Comparison of ENCODE assay signal across 2 cellular contexts in genomic region chr1:182301467-182302198, GRCh38.
TF ChIP-seq lines count a peak whose summit lies in the region.

No MANE protein-coding gene starts in this region.

TF ChIP-seq in K562, 482 proteins besides CTCF, POLR2A, EP300 and RAD21 (continued from another document and continues in another):
- TF ChIP-seq NBN (IDR thresholded peaks at IDR 0.05; ENCODE audit: low read depth), result peak; percentile 92
- TF ChIP-seq SMARCA4 (IDR thresholded peaks at IDR 0.05), result peak; percentile 82
- peak; percentile 68 for TF ChIP-seq MYC (IDR thresholded peaks at IDR 0.05; ENCODE audit: low read depth, low read length)
- no peak for TF ChIP-seq MYC (CRISPR knock-in tag; IDR thresholded peaks at IDR 0.05; ENCODE audit: borderline replicate concordance, low read depth)
- peak; percentile 20 for TF ChIP-seq WHSC1 (IDR thresholded peaks at IDR 0.05; ENCODE audit: low read length)
- peak; percentile 8; the same call in 1 of the 2 replicates for TF ChIP-seq TAF7 (tag; IDR thresholded peaks at IDR 0.05)
- peak; percentile 46; the same call in 1 of the 2 replicates for TF ChIP-seq GATAD2A (IDR thresholded peaks at IDR 0.05)
- TF ChIP-seq, protein P1, sequence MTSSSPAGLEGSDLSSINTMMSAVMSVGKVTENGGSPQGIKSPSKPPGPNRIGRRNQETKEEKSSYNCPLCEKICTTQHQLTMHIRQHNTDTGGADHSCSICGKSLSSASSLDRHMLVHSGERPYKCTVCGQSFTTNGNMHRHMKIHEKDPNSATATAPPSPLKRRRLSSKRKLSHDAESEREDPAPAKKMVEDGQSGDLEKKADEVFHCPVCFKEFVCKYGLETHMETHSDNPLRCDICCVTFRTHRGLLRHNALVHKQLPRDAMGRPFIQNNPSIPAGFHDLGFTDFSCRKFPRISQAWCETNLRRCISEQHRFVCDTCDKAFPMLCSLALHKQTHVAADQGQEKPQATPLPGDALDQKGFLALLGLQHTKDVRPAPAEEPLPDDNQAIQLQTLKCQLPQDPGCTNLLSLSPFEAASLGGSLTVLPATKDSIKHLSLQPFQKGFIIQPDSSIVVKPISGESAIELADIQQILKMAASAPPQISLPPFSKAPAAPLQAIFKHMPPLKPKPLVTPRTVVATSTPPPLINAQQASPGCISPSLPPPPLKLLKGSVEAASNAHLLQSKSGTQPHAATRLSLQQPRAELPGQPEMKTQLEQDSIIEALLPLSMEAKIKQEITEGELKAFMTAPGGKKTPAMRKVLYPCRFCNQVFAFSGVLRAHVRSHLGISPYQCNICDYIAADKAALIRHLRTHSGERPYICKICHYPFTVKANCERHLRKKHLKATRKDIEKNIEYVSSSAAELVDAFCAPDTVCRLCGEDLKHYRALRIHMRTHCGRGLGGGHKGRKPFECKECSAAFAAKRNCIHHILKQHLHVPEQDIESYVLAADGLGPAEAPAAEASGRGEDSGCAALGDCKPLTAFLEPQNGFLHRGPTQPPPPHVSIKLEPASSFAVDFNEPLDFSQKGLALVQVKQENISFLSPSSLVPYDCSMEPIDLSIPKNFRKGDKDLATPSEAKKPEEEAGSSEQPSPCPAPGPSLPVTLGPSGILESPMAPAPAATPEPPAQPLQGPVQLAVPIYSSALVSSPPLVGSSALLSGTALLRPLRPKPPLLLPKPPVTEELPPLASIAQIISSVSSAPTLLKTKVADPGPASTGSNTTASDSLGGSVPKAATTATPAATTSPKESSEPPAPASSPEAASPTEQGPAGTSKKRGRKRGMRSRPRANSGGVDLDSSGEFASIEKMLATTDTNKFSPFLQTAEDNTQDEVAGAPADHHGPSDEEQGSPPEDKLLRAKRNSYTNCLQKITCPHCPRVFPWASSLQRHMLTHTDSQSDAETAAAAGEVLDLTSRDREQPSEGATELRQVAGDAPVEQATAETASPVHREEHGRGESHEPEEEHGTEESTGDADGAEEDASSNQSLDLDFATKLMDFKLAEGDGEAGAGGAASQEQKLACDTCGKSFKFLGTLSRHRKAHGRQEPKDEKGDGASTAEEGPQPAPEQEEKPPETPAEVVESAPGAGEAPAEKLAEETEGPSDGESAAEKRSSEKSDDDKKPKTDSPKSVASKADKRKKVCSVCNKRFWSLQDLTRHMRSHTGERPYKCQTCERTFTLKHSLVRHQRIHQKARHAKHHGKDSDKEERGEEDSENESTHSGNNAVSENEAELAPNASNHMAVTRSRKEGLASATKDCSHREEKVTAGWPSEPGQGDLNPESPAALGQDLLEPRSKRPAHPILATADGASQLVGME (CRISPR knock-in tag; IDR thresholded peaks at IDR 0.05), result 0 out of 2 replicates have a peak, but pooled peaks have one; percentile 50
- peak; percentile 63 for TF ChIP-seq CXXC5 (CRISPR knock-in tag; IDR thresholded peaks at IDR 0.05)
- no peak for TF ChIP-seq ZBTB17 (CRISPR knock-in tag; IDR thresholded peaks at IDR 0.05)
- TF ChIP-seq BHLHE40 (IDR thresholded peaks at IDR 0.05; ENCODE audit: low read length), result peak; percentile 34; the same call in 1 of the 2 replicates
- TF ChIP-seq NR2C1 (IDR thresholded peaks at IDR 0.05), result no peak
- TF ChIP-seq NR2C1 (tag; IDR thresholded peaks at IDR 0.05), result peak; percentile 40; the same call in 1 of the 2 replicates
- no peak; the same call in 1 of the 2 replicates for TF ChIP-seq HLTF (IDR thresholded peaks at IDR 0.05)
- TF ChIP-seq HDAC1 (IDR thresholded peaks at IDR 0.05), result peak in 1 of 2 experiments; percentile 55; a peak in 1 of 4 replicates
- peak; percentile 53 for TF ChIP-seq NUFIP1 (IDR thresholded peaks at IDR 0.05; ENCODE audit: partially characterized antibody)
- peak; percentile 35; the same call in 1 of the 2 replicates for TF ChIP-seq TEAD4 (IDR thresholded peaks at IDR 0.05; ENCODE audit: low read length)
- no peak for TF ChIP-seq TEAD4 (CRISPR knock-in tag; IDR thresholded peaks at IDR 0.05; ENCODE audit: borderline replicate concordance)
- TF ChIP-seq, protein P2, sequence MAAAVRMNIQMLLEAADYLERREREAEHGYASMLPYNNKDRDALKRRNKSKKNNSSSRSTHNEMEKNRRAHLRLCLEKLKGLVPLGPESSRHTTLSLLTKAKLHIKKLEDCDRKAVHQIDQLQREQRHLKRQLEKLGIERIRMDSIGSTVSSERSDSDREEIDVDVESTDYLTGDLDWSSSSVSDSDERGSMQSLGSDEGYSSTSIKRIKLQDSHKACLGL (CRISPR knock-in tag; IDR thresholded peaks at IDR 0.05; ENCODE audit: borderline replicate concordance, poor library complexity, severe bottlenecking), result no peak
- TF ChIP-seq MED1 (CRISPR knock-in tag; IDR thresholded peaks at IDR 0.05; ENCODE audit: borderline replicate concordance), result no peak
- peak; percentile 66; the same call in 1 of the 2 replicates for TF ChIP-seq MEF2D (tag; conservative IDR thresholded peaks at IDR 0.05; ENCODE audit: low read depth)
- TF ChIP-seq JUN (IDR thresholded peaks at IDR 0.05; ENCODE audit: borderline replicate concordance, low read depth, low read length), result 0 out of 2 replicates have a peak, but pooled peaks have one; percentile 14
- no peak for TF ChIP-seq JUN (CRISPR knock-in tag; IDR thresholded peaks at IDR 0.05; ENCODE audit: borderline replicate concordance)

TF ChIP-seq in HepG2, 621 proteins besides CTCF, POLR2A, EP300 and RAD21 (continued from another document and continues in another):
- TF ChIP-seq FOXK2 (IDR thresholded peaks at IDR 0.05) (peak; percentile 75; the same call in 1 of the 2 replicates), ZNF180 (CRISPR knock-in tag; IDR thresholded peaks at IDR 0.05; ENCODE audit: borderline replicate concordance, low read depth) (no peak), ZNF775 (CRISPR knock-in tag; IDR thresholded peaks at IDR 0.05; ENCODE audit: borderline replicate concordance) (no peak), KDM5B (CRISPR knock-in tag; IDR thresholded peaks at IDR 0.05; ENCODE audit: borderline replicate concordance) (no peak), SIX4 (CRISPR knock-in tag; IDR thresholded peaks at IDR 0.05) (peak; percentile 66; the same call in 1 of the 2 replicates), TMF1 (CRISPR knock-in tag; IDR thresholded peaks at IDR 0.05; ENCODE audit: low read depth) (no peak), MYPOP (CRISPR knock-in tag; IDR thresholded peaks at IDR 0.05) (peak; percentile 48; the same call in 1 of the 2 replicates), RARA (CRISPR knock-in tag; IDR thresholded peaks at IDR 0.05) (peak; percentile 81), SKIL (CRISPR knock-in tag; IDR thresholded peaks at IDR 0.05; ENCODE audit: borderline replicate concordance) (0 out of 2 replicates have a peak, but pooled peaks have one; percentile 26), ZNF264 (CRISPR knock-in tag; IDR thresholded peaks at IDR 0.05) (peak; percentile 64; the same call in 1 of the 2 replicates), ZFP36L2 (CRISPR knock-in tag; IDR thresholded peaks at IDR 0.05) (no peak), ZNF136 (CRISPR knock-in tag; IDR thresholded peaks at IDR 0.05; ENCODE audit: low read depth) (no peak), PAWR (CRISPR knock-in tag; IDR thresholded peaks at IDR 0.05; ENCODE audit: borderline replicate concordance) (no peak), TAF15 (IDR thresholded peaks at IDR 0.05; ENCODE audit: low read depth, low read length, poor library complexity, severe bottlenecking) (no peak), ZNF335 (CRISPR knock-in tag; IDR thresholded peaks at IDR 0.05) (no peak), MAFF (IDR thresholded peaks at IDR 0.05; ENCODE audit: low read depth, low read length) (peak; percentile 52; the same call in 1 of the 2 replicates), HMG20B (CRISPR knock-in tag; conservative IDR thresholded peaks at IDR 0.05) (peak; percentile 78; the same call in 1 of the 2 replicates), ZBTB3 (CRISPR knock-in tag; IDR thresholded peaks at IDR 0.05; ENCODE audit: borderline replicate concordance, low read depth) (no peak), ZBTB33 (CRISPR knock-in tag; IDR thresholded peaks at IDR 0.05) (peak; percentile 37; the same call in 1 of the 2 replicates)
- TF ChIP-seq, protein P3, sequence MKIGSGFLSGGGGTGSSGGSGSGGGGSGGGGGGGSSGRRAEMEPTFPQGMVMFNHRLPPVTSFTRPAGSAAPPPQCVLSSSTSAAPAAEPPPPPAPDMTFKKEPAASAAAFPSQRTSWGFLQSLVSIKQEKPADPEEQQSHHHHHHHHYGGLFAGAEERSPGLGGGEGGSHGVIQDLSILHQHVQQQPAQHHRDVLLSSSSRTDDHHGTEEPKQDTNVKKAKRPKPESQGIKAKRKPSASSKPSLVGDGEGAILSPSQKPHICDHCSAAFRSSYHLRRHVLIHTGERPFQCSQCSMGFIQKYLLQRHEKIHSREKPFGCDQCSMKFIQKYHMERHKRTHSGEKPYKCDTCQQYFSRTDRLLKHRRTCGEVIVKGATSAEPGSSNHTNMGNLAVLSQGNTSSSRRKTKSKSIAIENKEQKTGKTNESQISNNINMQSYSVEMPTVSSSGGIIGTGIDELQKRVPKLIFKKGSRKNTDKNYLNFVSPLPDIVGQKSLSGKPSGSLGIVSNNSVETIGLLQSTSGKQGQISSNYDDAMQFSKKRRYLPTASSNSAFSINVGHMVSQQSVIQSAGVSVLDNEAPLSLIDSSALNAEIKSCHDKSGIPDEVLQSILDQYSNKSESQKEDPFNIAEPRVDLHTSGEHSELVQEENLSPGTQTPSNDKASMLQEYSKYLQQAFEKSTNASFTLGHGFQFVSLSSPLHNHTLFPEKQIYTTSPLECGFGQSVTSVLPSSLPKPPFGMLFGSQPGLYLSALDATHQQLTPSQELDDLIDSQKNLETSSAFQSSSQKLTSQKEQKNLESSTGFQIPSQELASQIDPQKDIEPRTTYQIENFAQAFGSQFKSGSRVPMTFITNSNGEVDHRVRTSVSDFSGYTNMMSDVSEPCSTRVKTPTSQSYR (CRISPR knock-in tag; IDR thresholded peaks at IDR 0.05; ENCODE audit: borderline replicate concordance), result peak; percentile 82
- TF ChIP-seq, protein P4, sequence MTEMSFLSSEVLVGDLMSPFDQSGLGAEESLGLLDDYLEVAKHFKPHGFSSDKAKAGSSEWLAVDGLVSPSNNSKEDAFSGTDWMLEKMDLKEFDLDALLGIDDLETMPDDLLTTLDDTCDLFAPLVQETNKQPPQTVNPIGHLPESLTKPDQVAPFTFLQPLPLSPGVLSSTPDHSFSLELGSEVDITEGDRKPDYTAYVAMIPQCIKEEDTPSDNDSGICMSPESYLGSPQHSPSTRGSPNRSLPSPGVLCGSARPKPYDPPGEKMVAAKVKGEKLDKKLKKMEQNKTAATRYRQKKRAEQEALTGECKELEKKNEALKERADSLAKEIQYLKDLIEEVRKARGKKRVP (CRISPR knock-in tag; IDR thresholded peaks at IDR 0.05), result peak in 1 of 2 experiments; percentile 94; a peak in 2 of 4 replicates
- TF ChIP-seq, protein P5, sequence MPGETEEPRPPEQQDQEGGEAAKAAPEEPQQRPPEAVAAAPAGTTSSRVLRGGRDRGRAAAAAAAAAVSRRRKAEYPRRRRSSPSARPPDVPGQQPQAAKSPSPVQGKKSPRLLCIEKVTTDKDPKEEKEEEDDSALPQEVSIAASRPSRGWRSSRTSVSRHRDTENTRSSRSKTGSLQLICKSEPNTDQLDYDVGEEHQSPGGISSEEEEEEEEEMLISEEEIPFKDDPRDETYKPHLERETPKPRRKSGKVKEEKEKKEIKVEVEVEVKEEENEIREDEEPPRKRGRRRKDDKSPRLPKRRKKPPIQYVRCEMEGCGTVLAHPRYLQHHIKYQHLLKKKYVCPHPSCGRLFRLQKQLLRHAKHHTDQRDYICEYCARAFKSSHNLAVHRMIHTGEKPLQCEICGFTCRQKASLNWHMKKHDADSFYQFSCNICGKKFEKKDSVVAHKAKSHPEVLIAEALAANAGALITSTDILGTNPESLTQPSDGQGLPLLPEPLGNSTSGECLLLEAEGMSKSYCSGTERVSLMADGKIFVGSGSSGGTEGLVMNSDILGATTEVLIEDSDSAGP (CRISPR knock-in tag; IDR thresholded peaks at IDR 0.05; ENCODE audit: borderline replicate concordance), result peak; percentile 49; the same call in 1 of the 2 replicates
- TF ChIP-seq, protein P6, sequence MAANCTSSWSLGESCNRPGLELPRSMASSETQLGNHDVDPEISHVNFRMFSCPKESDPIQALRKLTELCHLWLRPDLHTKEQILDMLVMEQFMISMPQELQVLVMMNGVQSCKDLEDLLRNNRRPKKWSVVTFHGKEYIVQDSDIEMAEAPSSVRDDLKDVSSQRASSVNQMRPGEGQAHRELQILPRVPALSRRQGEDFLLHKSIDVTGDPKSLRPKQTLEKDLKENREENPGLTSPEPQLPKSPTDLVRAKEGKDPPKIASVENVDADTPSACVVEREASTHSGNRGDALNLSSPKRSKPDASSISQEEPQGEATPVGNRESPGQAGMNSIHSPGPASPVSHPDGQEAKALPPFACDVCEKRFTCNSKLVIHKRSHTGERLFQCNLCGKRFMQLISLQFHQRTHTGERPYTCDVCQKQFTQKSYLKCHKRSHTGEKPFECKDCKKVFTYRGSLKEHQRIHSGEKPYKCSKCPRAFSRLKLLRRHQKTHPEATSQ (CRISPR knock-in tag; IDR thresholded peaks at IDR 0.05; ENCODE audit: borderline replicate concordance), result peak; percentile 26; the same call in 1 of the 2 replicates
